ENCODE assay signal across 8 cellular contexts in genomic region chrX:155148724-155149537, GRCh38.
DNase-seq lines count a peak whose midpoint lies in the region; ATAC-seq and TF ChIP-seq lines count a peak whose summit lies in the region.

No MANE protein-coding gene starts in this region.

- POLR2A ChIA-PET in activated CD4-positive, alpha-beta memory T cell treated with anti-CD3 and anti-CD28 coated beads for 36 hours (lab: Charles Lee) = interaction anchor here (0.6 kb wide), 1 partner anchor 150 kb away, joined by 3 read pairs; no protein-coding TSS in a partner anchor

- H3K9me2 ChIP-seq in DOHH2 (replicated peaks; ENCODE audit: control insufficient read depth, low read length) = no peaks in the 10 kb centered on the region

- TF ChIP-seq EP300 in gastroesophageal sphincter (IDR thresholded peaks at IDR 0.05) = no peak

- H3K27ac ChIP-seq in DOHH2 (ENCODE audit: low read depth, low read length) (no peak overlapping the region), gastroesophageal sphincter (no peak overlapping the region)

- peak; percentile 5 for DNase-seq in HuH-7 (ENCODE audit: low spot score)
- DNase-seq in activated CD4-positive, alpha-beta memory T cell treated with anti-CD3 and anti-CD28 coated beads for 36 hours = peak; percentile 36
- DNase-seq in stimulated activated CD4-positive, alpha-beta T cell treated with anti-CD3 and anti-CD28 coated beads, Interleukin-4, amount 100 ng/mL, for 1 hour = peak; percentile 2
- DNase-seq in T1000 (lab: John Stamatoyannopoulos, UW) = no peak

- no peak for TF ChIP-seq POLR2A in gastroesophageal sphincter (IDR thresholded peaks at IDR 0.05)

- no peak overlapping the region for H3K4me2 ChIP-seq in DOHH2 (ENCODE audit: low read length)

- H3K27me3 ChIP-seq in DOHH2 (ENCODE audit: control insufficient read depth, low read length) (no peaks in the 10 kb centered on the region), gastroesophageal sphincter (no peaks in the 10 kb centered on the region)

- WGBS in gastroesophageal sphincter (ENCODE audit: low coverage in 1 of 2), 2 donors = 52 to 69% methylated on average over 5 to 6 of the region's 7 CpGs

- no peaks in the 10 kb centered on the region for H3K27me3 Mint-ChIP-seq in activated CD4-positive, alpha-beta memory T cell treated with anti-CD3 and anti-CD28 coated beads for 36 hours

- no peaks in the 10 kb centered on the region for H3K9me3 Mint-ChIP-seq in activated CD4-positive, alpha-beta memory T cell treated with anti-CD3 and anti-CD28 coated beads for 36 hours

- CTCF ChIA-PET in activated CD4-positive, alpha-beta memory T cell treated with anti-CD3 and anti-CD28 coated beads for 36 hours (lab: Charles Lee) = interaction anchor here (0.7 to 1.4 kb wide), 12 partner anchors 33 to 231 kb away, joined by 3 to 19 read pairs (median 4); partner anchors contain the start of genes FUNDC2 and VBP1

- H3F3A ChIP-seq in DOHH2 (ENCODE audit: control insufficient read depth, insufficient read depth) = no peaks in the 10 kb centered on the region

- H3K4me1 Mint-ChIP-seq in activated CD4-positive, alpha-beta memory T cell treated with anti-CD3 and anti-CD28 coated beads for 36 hours (ENCODE audit: low read depth) = no peaks in the 10 kb centered on the region

- H3K36me3 Mint-ChIP-seq in activated CD4-positive, alpha-beta memory T cell treated with anti-CD3 and anti-CD28 coated beads for 36 hours = no peaks in the 10 kb centered on the region

- intact Hi-C loops in activated CD4-positive, alpha-beta memory T cell treated with anti-CD3 and anti-CD28 coated beads for 36 hours (cut with micrococcal nuclease) = loop anchor here (2.0 to 10.0 kb wide), 2 partner anchors 54 to 168 kb away; no protein-coding TSS in a partner anchor

- H3K4me1 ChIP-seq in DOHH2 (ENCODE audit: control insufficient read depth, low read length) (no peaks in the 10 kb centered on the region), gastroesophageal sphincter (no peaks in the 10 kb centered on the region)

- TF ChIP-seq CTCF in DOHH2 (IDR thresholded peaks at IDR 0.05; ENCODE audit: low read depth, low read length, poor library complexity, severe bottlenecking) = peak; percentile 51
- TF ChIP-seq CTCF in gastroesophageal sphincter (IDR thresholded peaks at IDR 0.05) = peak in 3 of 4 experiments; percentile 17 to 50 (median 17)

- no peak overlapping the region for H3K27ac Mint-ChIP-seq in activated CD4-positive, alpha-beta memory T cell treated with anti-CD3 and anti-CD28 coated beads for 36 hours

- no peak overlapping the region for H3K4me3 Mint-ChIP-seq in activated CD4-positive, alpha-beta memory T cell treated with anti-CD3 and anti-CD28 coated beads for 36 hours

- H4K20me1 ChIP-seq in DOHH2 (ENCODE audit: control insufficient read depth, insufficient read depth, low read depth, low read length) = no peaks in the 10 kb centered on the region

- H3K79me2 ChIP-seq in DOHH2 (ENCODE audit: control insufficient read depth, low read length) = no peaks in the 10 kb centered on the region

- H3K9me3 ChIP-seq in DOHH2 (ENCODE audit: control insufficient read depth, insufficient read depth, low read length) (no peaks in the 10 kb centered on the region), gastroesophageal sphincter (no peaks in the 10 kb centered on the region)

- H3K4me3 ChIP-seq in DOHH2 (ENCODE audit: low read length) (no peak overlapping the region), gastroesophageal sphincter (no peak overlapping the region)

- H3K36me3 ChIP-seq in DOHH2 (ENCODE audit: control insufficient read depth, low read length) (no peaks in the 10 kb centered on the region), gastroesophageal sphincter (no peaks in the 10 kb centered on the region)

- no peak for ATAC-seq in gastroesophageal sphincter
- ATAC-seq in HG03378 (IDR thresholded peaks at IDR 0.05; ENCODE audit: unreplicated experiment) = no peak
- no peak for ATAC-seq in HG02840 (IDR thresholded peaks at IDR 0.05; ENCODE audit: low FRiP score, unreplicated experiment)
